In genomic region chr1:233668725-233669294, GRCh38 we compare ENCODE assay signal across 10 cellular contexts. TPM values are rescaled to one million over a fixed set of nuclear protein-coding genes. Genes with fewer than 3 reads are reported as not detected.
DNase-seq lines count a peak whose midpoint lies in the region; ATAC-seq and TF ChIP-seq lines count a peak whose summit lies in the region.
"Had no signal": no experiment of that assay in that cellular context is flagged by ENCODE, and none has a peak within 500 bp of the region (broad histone marks: within the 10 kb centered on the region; RNA-seq: fewer than 3 reads in every experiment).

No MANE protein-coding gene starts in this region.

- no peak overlapping the region for H3K4me2 ChIP-seq in mesendoderm (ENCODE audit: low read length)

- H3K79me2 ChIP-seq in mesendoderm (ENCODE audit: control insufficient read depth, insufficient read depth, low read length): no peaks in the 10 kb centered on the region

- H3K9ac ChIP-seq in mesendoderm (ENCODE audit: low read length): no peak overlapping the region

- no peak overlapping the region for H4K5ac ChIP-seq in mesendoderm (ENCODE audit: low read length)

- no peak overlapping the region for H3K27ac ChIP-seq in mesendoderm (ENCODE audit: low read depth, low read length)

- no peak overlapping the region for H2BK15ac ChIP-seq in mesendoderm (replicated peaks; ENCODE audit: low read depth)

- no peak overlapping the region for H3K4ac ChIP-seq in mesendoderm (ENCODE audit: low read depth, low read length)

- no peaks in the 10 kb centered on the region for H3K4me1 ChIP-seq in mesendoderm (ENCODE audit: control insufficient read depth, low read depth, low read length)

- ATAC-seq in GM19395 (IDR thresholded peaks at IDR 0.05; ENCODE audit: unreplicated experiment) (peak; percentile 63), HG02840 (IDR thresholded peaks at IDR 0.05; ENCODE audit: low FRiP score, unreplicated experiment) (no peak)

- no peak overlapping the region for H2AK5ac ChIP-seq in mesendoderm (ENCODE audit: low read length)

- H2BK120ac ChIP-seq in mesendoderm (ENCODE audit: low read depth, low read length): no peak overlapping the region

- no peak overlapping the region for H3K4me3 ChIP-seq in AG09309 (ENCODE audit: control insufficient read depth, low read depth, low read length)
- no peak overlapping the region for H3K4me3 ChIP-seq in fibroblast of mammary gland (ENCODE audit: control insufficient read depth, low read depth, low read length)
- H3K4me3 ChIP-seq in mesendoderm (ENCODE audit: low read length): no peak overlapping the region

- no peak overlapping the region for H3K56ac ChIP-seq in mesendoderm (ENCODE audit: low read length)

- no CpG with 5 or more reads among the region's 7 CpGs for WGBS in mesendoderm (ENCODE audit: extremely low coverage, insufficient coverage, low lambda C conversion rate)

- H3K23ac ChIP-seq in mesendoderm (ENCODE audit: low read length): no peak overlapping the region

- H3K27me3 ChIP-seq in mesendoderm (ENCODE audit: insufficient read depth, low read length, poor library complexity): no peaks in the 10 kb centered on the region

- no peak overlapping the region for H3K18ac ChIP-seq in mesendoderm (ENCODE audit: low read length)

- H2BK5ac ChIP-seq in mesendoderm (ENCODE audit: low read length): no peak overlapping the region

- peak; percentile 32 for DNase-seq in AG09309 (ENCODE audit: low read depth)
- DNase-seq in NCI-H226: peak; percentile 29
- DNase-seq in fibroblast of mammary gland (ENCODE audit: low read depth): peak; percentile 87
- DNase-seq in GM19238 (ENCODE audit: insufficient read length, low spot score): no peak
- no peak for DNase-seq in posterior cingulate gyrus
- DNase-seq in mesendoderm: no peak
- DNase-seq: activated B cell treated with CpG ODN at 0.5 μM for 24 hours, retina had no signal

- no peaks in the 10 kb centered on the region for H3K79me1 ChIP-seq in mesendoderm (ENCODE audit: low read length)

- no peaks in the 10 kb centered on the region for H3K36me3 ChIP-seq in mesendoderm (ENCODE audit: control insufficient read depth, insufficient read depth, low read length)

- TF ChIP-seq CTCF in AG09309 (IDR thresholded peaks at IDR 0.05; ENCODE audit: control insufficient read depth, insufficient read depth, low read depth, low read length, missing control alignments) (no peak), fibroblast of mammary gland (conservative IDR thresholded peaks at IDR 0.05; ENCODE audit: control insufficient read depth, insufficient read depth, low read depth, low read length) (no peak)

- H4K8ac ChIP-seq in mesendoderm (ENCODE audit: low read depth, low read length): no peak overlapping the region

- intact Hi-C loops in posterior cingulate gyrus (cut with DNase I): no loop called here

RNA-seq across cellular contexts. Expression of gene KCNK1, which starts 54.9 kb away (rescaled TPM):
- polyA plus RNA-seq in mesendoderm (2013, experiment 1 of 2): 7.5 TPM
- polyA plus RNA-seq in mesendoderm (2013, experiment 2 of 2): 8.0 TPM

Comparison
In these comparisons a context has a peak if more than half of its experiments do, and no peak if none do; other contexts are left out.
1. DNase-seq: peak in AG09309 (single experiment), NCI-H226 (single experiment) and fibroblast of mammary gland (single experiment); none in GM19238 (single experiment), posterior cingulate gyrus (0 of 10) and mesendoderm (single experiment).